8 cellular contexts compared by ENCODE assay signal in the genomic region with DNA sequence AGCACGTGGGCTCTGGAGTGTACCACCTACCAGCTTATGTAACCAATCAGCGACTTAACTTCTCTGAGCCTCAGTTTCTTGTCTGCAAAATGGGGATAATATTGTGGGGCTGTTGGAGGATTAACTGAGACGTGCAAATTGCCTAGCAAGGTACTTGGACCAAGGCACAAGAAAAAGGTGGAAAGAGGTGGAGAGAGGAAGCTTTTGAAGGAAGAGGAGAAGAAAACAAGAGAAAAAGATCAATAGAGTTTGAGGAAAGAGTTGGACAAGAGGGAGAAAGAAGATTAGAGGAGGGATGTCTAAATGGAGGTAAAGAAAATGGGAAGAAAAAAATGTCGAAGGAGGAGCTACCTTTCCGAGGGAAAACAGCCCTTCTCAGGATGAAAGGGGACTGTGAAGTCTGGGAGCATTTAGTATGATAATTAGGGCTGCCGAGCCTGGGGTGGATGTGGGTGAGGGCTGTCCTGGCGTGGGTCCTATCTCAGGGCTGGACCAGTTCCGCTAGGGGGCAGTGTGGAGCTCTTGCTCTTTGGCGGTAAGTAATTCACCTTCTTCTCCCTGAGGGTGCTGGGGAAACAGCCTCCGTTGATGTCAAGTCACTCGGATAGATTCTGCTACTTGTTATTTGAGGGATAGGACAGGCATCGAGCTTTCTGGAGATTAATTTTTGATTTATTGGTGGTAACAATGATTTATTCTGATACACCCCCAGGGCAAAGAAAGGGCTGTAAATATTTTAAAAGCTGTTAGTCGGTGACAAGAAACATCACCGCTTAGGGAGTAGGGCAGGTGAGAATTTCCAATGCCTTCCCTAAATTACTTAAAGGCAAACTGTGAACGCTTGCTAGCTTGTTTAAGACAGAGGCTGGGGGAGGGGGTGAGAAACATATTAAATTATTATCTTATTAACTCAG.
DNase-seq lines count a peak whose midpoint lies in the region; ATAC-seq and TF ChIP-seq lines count a peak whose summit lies in the region.

No MANE protein-coding gene starts in this region.

- no peaks in the 10 kb centered on the region for H3K36me3 ChIP-seq in CD4-positive, CD25-positive, alpha-beta regulatory T cell (ENCODE audit: control insufficient read depth, insufficient read depth, low read length)

- no peak overlapping the region for H3K4me3 ChIP-seq in CD4-positive, CD25-positive, alpha-beta regulatory T cell (ENCODE audit: low read depth, low read length)
- no peak overlapping the region for H3K4me3 ChIP-seq in fibroblast of the aortic adventitia (ENCODE audit: low read depth, low read length)

- no peak overlapping the region for H3K4me3 Mint-ChIP-seq in CD4-positive, CD25-positive, alpha-beta regulatory T cell

- H3K9me3 ChIP-seq in CD4-positive, CD25-positive, alpha-beta regulatory T cell (ENCODE audit: control insufficient read depth in 2 of 2, low read length in 2 of 2): no peaks in the 10 kb centered on the region

- peaks cover 0 to 2% (median 0%) of the 10 kb centered on the region in 7 donors for H3K9me3 Mint-ChIP-seq in CD4-positive, CD25-positive, alpha-beta regulatory T cell

- TF ChIP-seq CTCF in fibroblast of the aortic adventitia (IDR thresholded peaks at IDR 0.05; ENCODE audit: insufficient read depth, low read length): peak; percentile 86

- ATAC-seq in CD4-positive, CD25-positive, alpha-beta regulatory T cell (ENCODE audit: low read depth in 2 of 2): peak; percentile 70 to 84
- ATAC-seq in GM18868 (IDR thresholded peaks at IDR 0.05; ENCODE audit: unreplicated experiment): no peak

- H3K27me3 Mint-ChIP-seq in CD4-positive, CD25-positive, alpha-beta regulatory T cell: peaks cover 48% of the 10 kb centered on the region

- H3K4me1 ChIP-seq in CD4-positive, CD25-positive, alpha-beta regulatory T cell (ENCODE audit: control insufficient read depth, insufficient read depth, low read length, poor library complexity, severe bottlenecking): no peaks in the 10 kb centered on the region

- H3K4me1 Mint-ChIP-seq in CD4-positive, CD25-positive, alpha-beta regulatory T cell: peaks cover 0 to 7% (median 1%) of the 10 kb centered on the region in 4 donors

- H3K27me3 ChIP-seq in CD4-positive, CD25-positive, alpha-beta regulatory T cell (ENCODE audit: control insufficient read depth, insufficient read depth, low read length): peaks cover 14% of the 10 kb centered on the region

- H3K36me3 Mint-ChIP-seq in CD4-positive, CD25-positive, alpha-beta regulatory T cell: no peaks in the 10 kb centered on the region

- no peak overlapping the region for H3K27ac ChIP-seq in CD4-positive, CD25-positive, alpha-beta regulatory T cell (ENCODE audit: insufficient read depth, low read length, poor library complexity, severe bottlenecking)
- H3K27ac ChIP-seq in substantia nigra (ENCODE audit: low read depth, low read length, poor library complexity, severe bottlenecking): no peak overlapping the region

- peak; percentile 53 to 81 (median 62) for DNase-seq in CD4-positive, CD25-positive, alpha-beta regulatory T cell
- DNase-seq in HK-2 (ENCODE audit: unreplicated experiment): peak; percentile 64
- peak; percentile 85 for DNase-seq in OCI-M1 (lab: John Stamatoyannopoulos, UW)
- peak; percentile 79 for DNase-seq in activated T-cell treated with anti-CD3 and anti-CD28 coated beads, Interleukin-2, amount 50 U/mL, for 1 hour
- peak; percentile 55 for DNase-seq in fibroblast of the aortic adventitia (ENCODE audit: low read depth)
- DNase-seq in nucleus accumbens (lab: John Stamatoyannopoulos, UW): peak in 35 of 56 donors; percentile 1 to 68 (median 26)
- peak in 36 of 49 donors; percentile 2 to 72 (median 32) for DNase-seq in substantia nigra (lab: John Stamatoyannopoulos, UW)

- H3K27ac Mint-ChIP-seq in CD4-positive, CD25-positive, alpha-beta regulatory T cell: peak overlapping the region in 1 of 3 donors; percentile 5

Comparison
In these comparisons a context has a peak if more than half of its experiments do, and no peak if none do; other contexts are left out.
1. DNase-seq: peak in every context shown above with its lines; median percentile 85 in OCI-M1; 79 in activated T-cell treated with anti-CD3 and anti-CD28 coated beads, Interleukin-2, amount 50 U/mL, for 1 hour; 64 in HK-2; 62 in CD4-positive, CD25-positive, alpha-beta regulatory T cell; 55 in fibroblast of the aortic adventitia; 32 in substantia nigra; 26 in nucleus accumbens.